Comparison of ENCODE assay signal across 20 cellular contexts in genomic region chr16:25875956-25876608, GRCh38.
A peak's percentile ranks its signal among the peaks of the same experiment; 100 is the strongest.
DNase-seq lines count a peak whose midpoint lies in the region; ATAC-seq and TF ChIP-seq lines count a peak whose summit lies in the region.
"Had no signal": no experiment of that assay in that cellular context is flagged by ENCODE, and none has a peak within 500 bp of the region (broad histone marks: within the 10 kb centered on the region; RNA-seq: fewer than 3 reads in every experiment).

No MANE protein-coding gene starts in this region.

- CTCF ChIA-PET in A673 (lab: Charles Lee), result no interaction called here

- H3K27ac ChIP-seq in A673 (ENCODE audit: low read depth, low read length, poor library complexity, severe bottlenecking), result no peak overlapping the region
- H3K27ac ChIP-seq: 22Rv1, A549, GM23248 had no signal

- POLR2A ChIA-PET in A673 (lab: Charles Lee; ENCODE audit: low non-redundant PET), result no interaction called here

- no peaks in the 10 kb centered on the region for H3K27me3 Mint-ChIP-seq in T-helper 2 cell treated with Interferon-gamma antibody and Interleukin-4, amounts not matched to agents 5 μg/mL and 100 μg/mL, for 36 hours (ENCODE audit: low read depth)
- H3K27me3 Mint-ChIP-seq in type B pancreatic cell, result peaks cover 8% of the 10 kb centered on the region

- TF ChIP-seq CTCF in A673 (conservative IDR thresholded peaks at IDR 0.05; ENCODE audit: low read depth, low read length) (no peak), type B pancreatic cell (conservative IDR thresholded peaks at IDR 0.05) (no peak)

- no TSS peak for BruUV-seq in A673 (replicated peaks; lab: Mats Ljungman, UMichigan)

- H3K27ac Mint-ChIP-seq in T-helper 2 cell treated with Interferon-gamma antibody and Interleukin-4, amounts not matched to agents 5 μg/mL and 100 μg/mL, for 36 hours, result no peak overlapping the region
- no peak overlapping the region for H3K27ac Mint-ChIP-seq in type B pancreatic cell
- H3K27ac Mint-ChIP-seq: CD4-positive, CD25-positive, alpha-beta regulatory T cell; CD8-positive, alpha-beta memory T cell had no signal

- no peaks in the 10 kb centered on the region for H3K36me3 ChIP-seq in A673 (ENCODE audit: insufficient read depth, low read length, poor library complexity, severe bottlenecking)
- H3K36me3 ChIP-seq: BE2C had no signal

- peaks cover 12% of the 10 kb centered on the region for H3K4me1 ChIP-seq in A673 (ENCODE audit: insufficient read depth, low read length, poor library complexity, severe bottlenecking)
- H3K4me1 ChIP-seq: A549, BE2C had no signal

- ATAC-seq in sciatic nerve, result peak; percentile 83
- no peak for ATAC-seq in HG03095 (IDR thresholded peaks at IDR 0.05; ENCODE audit: unreplicated experiment)
- ATAC-seq: A549 had no signal

- no peaks in the 10 kb centered on the region for H3K9me3 ChIP-seq in A673 (ENCODE audit: low read depth, low read length, poor library complexity, severe bottlenecking)
- H3K9me3 ChIP-seq: A549, BE2C had no signal

- H3K27me3 ChIP-seq in A673 (replicated peaks; ENCODE audit: insufficient read depth, low read depth, low read length, poor library complexity), result no peaks in the 10 kb centered on the region
- H3K27me3 ChIP-seq: BE2C had no signal

- intact Hi-C loops in A673 (cut with micrococcal nuclease; ENCODE audit: unreplicated experiment) (no loop called here), sciatic nerve (cut with DNase I) (no loop called here)

- peaks cover 4% of the 10 kb centered on the region for H3K9me3 Mint-ChIP-seq in T-helper 2 cell treated with Interferon-gamma antibody and Interleukin-4, amounts not matched to agents 5 μg/mL and 100 μg/mL, for 36 hours
- H3K9me3 Mint-ChIP-seq in type B pancreatic cell, result no peaks in the 10 kb centered on the region
- H3K9me3 Mint-ChIP-seq: CD8-positive, alpha-beta memory T cell had no signal

- H3K36me3 Mint-ChIP-seq in T-helper 2 cell treated with Interferon-gamma antibody and Interleukin-4, amounts not matched to agents 5 μg/mL and 100 μg/mL, for 36 hours (ENCODE audit: low read depth), result no peaks in the 10 kb centered on the region
- no peaks in the 10 kb centered on the region for H3K36me3 Mint-ChIP-seq in type B pancreatic cell
- H3K36me3 Mint-ChIP-seq: CD4-positive, CD25-positive, alpha-beta regulatory T cell; CD8-positive, alpha-beta memory T cell had no signal

- DNase-seq in A673 (ENCODE audit: low spot score) (peak; percentile 31), astrocyte of the hippocampus (ENCODE audit: low read depth, low spot score) (peak; percentile 0), inferior parietal cortex (ENCODE audit: extremely low spot score) (peak; percentile 30), sciatic nerve (ENCODE audit: low spot score) (no peak), HK-2 (ENCODE audit: unreplicated experiment) (no peak), type B pancreatic cell (ENCODE audit: extremely low spot score, unreplicated experiment) (no peak)
- DNase-seq in T-helper 2 cell treated with Interferon-gamma antibody and Interleukin-4, amounts not matched to agents 5 μg/mL and 100 μg/mL, for 36 hours (ENCODE audit: low spot score), result no peak
- DNase-seq: BE2C; CD4-positive, CD25-positive, alpha-beta regulatory T cell; CD8-positive, alpha-beta memory T cell; COR-L47; DMS 273 treated with DMSO at 0.1 percent for 48 hours; DMS53; DND-41; EL; GM23248; HCEC 1CT had no signal

- H3K4me3 Mint-ChIP-seq in T-helper 2 cell treated with Interferon-gamma antibody and Interleukin-4, amounts not matched to agents 5 μg/mL and 100 μg/mL, for 36 hours, result no peak overlapping the region
- H3K4me3 Mint-ChIP-seq in type B pancreatic cell, result no peak overlapping the region
- H3K4me3 Mint-ChIP-seq: CD4-positive, CD25-positive, alpha-beta regulatory T cell; CD8-positive, alpha-beta memory T cell had no signal

- no peak overlapping the region for H3K4me3 ChIP-seq in A673 (ENCODE audit: low read depth, low read length, poor library complexity, severe bottlenecking)
- H3K4me3 ChIP-seq: A549, GM23248 had no signal

- H3K4me1 Mint-ChIP-seq in T-helper 2 cell treated with Interferon-gamma antibody and Interleukin-4, amounts not matched to agents 5 μg/mL and 100 μg/mL, for 36 hours (ENCODE audit: low read depth), result no peaks in the 10 kb centered on the region
- H3K4me1 Mint-ChIP-seq in type B pancreatic cell (ENCODE audit: unreplicated experiment), result no peaks in the 10 kb centered on the region
- H3K4me1 Mint-ChIP-seq: CD4-positive, CD25-positive, alpha-beta regulatory T cell; CD8-positive, alpha-beta memory T cell had no signal

Comparison
In these comparisons a context has a peak if more than half of its experiments do, and no peak if none do; other contexts are left out.
1. DNase-seq: peak in A673 (single experiment), astrocyte of the hippocampus (single experiment) and inferior parietal cortex (single experiment); none in sciatic nerve (single experiment), HK-2 (single experiment), T-helper 2 cell treated with Interferon-gamma antibody and Interleukin-4, amounts not matched to agents 5 μg/mL and 100 μg/mL, for 36 hours (single experiment) and type B pancreatic cell (single experiment).